18 cellular contexts compared by ENCODE assay signal in the genomic region with DNA sequence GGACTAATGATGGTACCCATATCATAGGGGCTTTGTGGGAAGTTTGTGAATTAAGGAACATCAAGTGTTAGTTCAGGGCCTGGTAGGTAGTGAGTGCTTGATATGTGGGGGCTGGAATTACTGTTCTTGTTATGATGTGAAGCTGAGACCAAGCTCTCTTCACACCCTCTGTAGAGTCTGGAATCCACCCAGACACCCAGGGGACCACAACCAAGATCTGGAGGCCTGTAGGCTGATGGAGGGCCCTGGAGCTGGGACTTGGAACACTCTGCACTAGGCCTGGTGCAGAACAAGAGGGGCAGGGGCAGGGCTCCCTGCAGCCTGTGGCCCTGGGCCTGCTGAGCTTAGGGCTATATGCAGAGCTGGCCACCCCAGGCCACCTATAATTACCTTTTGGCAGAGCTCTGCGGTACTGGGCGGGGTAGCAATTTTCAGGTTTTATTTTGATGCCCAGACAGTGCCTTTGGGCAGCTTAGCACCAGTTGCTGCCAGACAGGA. TPM values are rescaled to one million over a fixed set of nuclear protein-coding genes. Genes with fewer than 3 reads are reported as not detected.
DNase-seq lines count a peak whose midpoint lies in the region; ATAC-seq and TF ChIP-seq lines count a peak whose summit lies in the region.
"Had no signal": no experiment of that assay in that cellular context is flagged by ENCODE, and none has a peak within 500 bp of the region (broad histone marks: within the 10 kb centered on the region; RNA-seq: fewer than 3 reads in every experiment).

No MANE protein-coding gene starts in this region.

- no peak for TF ChIP-seq CTCF in body of pancreas (IDR thresholded peaks at IDR 0.05)
- TF ChIP-seq CTCF in neutrophil (IDR thresholded peaks at IDR 0.05): no peak

- intact Hi-C loops in activated naive CD4-positive, alpha-beta T cell treated with anti-CD3 and anti-CD28 coated beads for 36 hours (cut with micrococcal nuclease): no loop called here
- intact Hi-C loops in body of pancreas (cut with DNase I): no loop called here

- H3K9me3 Mint-ChIP-seq in activated naive CD4-positive, alpha-beta T cell treated with anti-CD3 and anti-CD28 coated beads, Interleukin-2, amount 50 U/mL, for 72 hours: no peaks in the 10 kb centered on the region
- no peaks in the 10 kb centered on the region for H3K9me3 Mint-ChIP-seq in activated naive CD4-positive, alpha-beta T cell treated with anti-CD3 and anti-CD28 coated beads for 36 hours
- H3K9me3 Mint-ChIP-seq: HFFc6 had no signal

- no peak for ATAC-seq in activated naive CD4-positive, alpha-beta T cell treated with anti-CD3 and anti-CD28 coated beads, Interleukin-2, amount 50 U/mL, for 72 hours
- ATAC-seq in body of pancreas: no peak

- peak overlapping the region in 3 of 4 donors; percentile 11 to 82 (median 66) for H3K27ac ChIP-seq in body of pancreas
- H3K27ac ChIP-seq in neutrophil: peak overlapping the region; percentile 90
- H3K27ac ChIP-seq: BLaER1, PC-9 had no signal

- H3K27me3 Mint-ChIP-seq in activated naive CD4-positive, alpha-beta T cell treated with anti-CD3 and anti-CD28 coated beads for 36 hours (ENCODE audit: low read depth): no peaks in the 10 kb centered on the region

- H3K27me3 ChIP-seq in body of pancreas (no peaks in the 10 kb centered on the region), neutrophil (no peaks in the 10 kb centered on the region)
- H3K27me3 ChIP-seq: BLaER1 had no signal

- H3K27ac Mint-ChIP-seq in activated naive CD4-positive, alpha-beta T cell treated with anti-CD3 and anti-CD28 coated beads, Interleukin-2, amount 50 U/mL, for 72 hours: peak overlapping the region; percentile 23 to 57
- no peak overlapping the region for H3K27ac Mint-ChIP-seq in activated naive CD4-positive, alpha-beta T cell treated with anti-CD3 and anti-CD28 coated beads for 36 hours
- H3K27ac Mint-ChIP-seq: HFFc6 had no signal

- H3K36me3 ChIP-seq in body of pancreas (replicated peaks in 1 of 2; ENCODE audit: insufficient read depth in 1 of 2, low read depth in 2 of 2): no peaks in the 10 kb centered on the region
- no peaks in the 10 kb centered on the region for H3K36me3 ChIP-seq in neutrophil
- H3K36me3 ChIP-seq: BLaER1 had no signal

- H3K9me3 ChIP-seq in body of pancreas (no peaks in the 10 kb centered on the region), neutrophil (no peaks in the 10 kb centered on the region)
- H3K9me3 ChIP-seq: BLaER1 had no signal

- TF ChIP-seq POLR2A in body of pancreas (IDR thresholded peaks at IDR 0.05): no peak

- H3K36me3 Mint-ChIP-seq in activated naive CD4-positive, alpha-beta T cell treated with anti-CD3 and anti-CD28 coated beads, Interleukin-2, amount 50 U/mL, for 72 hours: no peaks in the 10 kb centered on the region
- no peaks in the 10 kb centered on the region for H3K36me3 Mint-ChIP-seq in activated naive CD4-positive, alpha-beta T cell treated with anti-CD3 and anti-CD28 coated beads for 36 hours (ENCODE audit: low read depth)

- no peak overlapping the region for H3K4me3 Mint-ChIP-seq in activated naive CD4-positive, alpha-beta T cell treated with anti-CD3 and anti-CD28 coated beads for 36 hours
- H3K4me3 Mint-ChIP-seq: HFFc6 had no signal

- H3K4me1 ChIP-seq in body of pancreas (peaks cover 91% of the 10 kb centered on the region), neutrophil (ENCODE audit: control insufficient read depth in 1 of 2, insufficient read depth in 1 of 2, low read depth in 1 of 2, low read length in 1 of 2) (peaks cover 65 to 70% of the 10 kb centered on the region in 2 experiments)
- H3K4me1 ChIP-seq: BLaER1 had no signal

- no peak for DNase-seq in activated naive CD4-positive, alpha-beta T cell treated with anti-CD3 and anti-CD28 coated beads, Interleukin-2, amount 50 U/mL, for 72 hours (ENCODE audit: low spot score in 2 of 2)
- DNase-seq in activated naive CD4-positive, alpha-beta T cell treated with anti-CD3 and anti-CD28 coated beads for 36 hours: no peak
- no peak for DNase-seq in body of pancreas
- DNase-seq in iPS-NIHi11 (ENCODE audit: low spot score): no peak
- no peak for DNase-seq in KG1 (lab: John Stamatoyannopoulos, UW)
- DNase-seq in DMS53 treated with DMSO at 0.1 percent for 48 hours (lab: John Stamatoyannopoulos, UW; ENCODE audit: unreplicated experiment): no peak
- DNase-seq in NCI-H2227 treated with DMSO at 0.1 percent for 48 hours (lab: John Stamatoyannopoulos, UW): no peak
- DNase-seq: DMS 273 treated with DMSO at 0.1 percent for 48 hours, GF-D8, HFFc6, IMR-90, NCI-H1105, NCI-H1694, NCI-H226, NCI-H526, PC-9 had no signal

- H3K4me1 Mint-ChIP-seq in activated naive CD4-positive, alpha-beta T cell treated with anti-CD3 and anti-CD28 coated beads for 36 hours (ENCODE audit: low read depth): no peaks in the 10 kb centered on the region

- CTCF ChIA-PET in activated naive CD4-positive, alpha-beta T cell treated with anti-CD3 and anti-CD28 coated beads for 36 hours (lab: Charles Lee): interaction anchor here (1.0 to 1.9 kb wide), 4 partner anchors 12 to 48 kb away, joined by 3 to 9 read pairs (median 5); no protein-coding TSS in a partner anchor

- H3K4me3 ChIP-seq in body of pancreas (no peak overlapping the region), neutrophil (ENCODE audit: low read depth in 1 of 2, low read length in 1 of 2) (no peak overlapping the region)
- H3K4me3 ChIP-seq: BLaER1, PC-9 had no signal

- WGBS in body of pancreas, 2 donors: 33 to 92% methylated on average over 1 to 2 of the region's 2 CpGs

RNA-seq across cellular contexts. Expression of a gene that starts 13.1 kb away (rescaled TPM):
- 10 to 100 TPM in 1 of 2 donors, 1 to 10 TPM in 1; 3.4 to 22.5 TPM for total RNA-seq in activated naive CD4-positive, alpha-beta T cell treated with anti-CD3 and anti-CD28 coated beads, Interleukin-2, amount 50 U/mL, for 72 hours
- 10 to 100 TPM in 1 of 2 experiments, 1 to 10 TPM in 1; 9.1 to 10.2 TPM for total RNA-seq in activated naive CD4-positive, alpha-beta T cell treated with anti-CD3 and anti-CD28 coated beads for 36 hours
- total RNA-seq in body of pancreas: 10 to 100 TPM; 15.5 to 16.9 TPM

RNA-seq across cellular contexts. Expression of a gene that starts 17.7 kb away (rescaled TPM):
- total RNA-seq in activated naive CD4-positive, alpha-beta T cell treated with anti-CD3 and anti-CD28 coated beads, Interleukin-2, amount 50 U/mL, for 72 hours: 10 to 100 TPM; 19.5 to 38.3 TPM
- total RNA-seq in activated naive CD4-positive, alpha-beta T cell treated with anti-CD3 and anti-CD28 coated beads for 36 hours: 10 to 100 TPM; 29.9 to 31.7 TPM
- total RNA-seq in body of pancreas: 10 to 100 TPM; 10.6 to 19.8 TPM
